8 cellular contexts compared by ENCODE assay signal in the genomic region with DNA sequence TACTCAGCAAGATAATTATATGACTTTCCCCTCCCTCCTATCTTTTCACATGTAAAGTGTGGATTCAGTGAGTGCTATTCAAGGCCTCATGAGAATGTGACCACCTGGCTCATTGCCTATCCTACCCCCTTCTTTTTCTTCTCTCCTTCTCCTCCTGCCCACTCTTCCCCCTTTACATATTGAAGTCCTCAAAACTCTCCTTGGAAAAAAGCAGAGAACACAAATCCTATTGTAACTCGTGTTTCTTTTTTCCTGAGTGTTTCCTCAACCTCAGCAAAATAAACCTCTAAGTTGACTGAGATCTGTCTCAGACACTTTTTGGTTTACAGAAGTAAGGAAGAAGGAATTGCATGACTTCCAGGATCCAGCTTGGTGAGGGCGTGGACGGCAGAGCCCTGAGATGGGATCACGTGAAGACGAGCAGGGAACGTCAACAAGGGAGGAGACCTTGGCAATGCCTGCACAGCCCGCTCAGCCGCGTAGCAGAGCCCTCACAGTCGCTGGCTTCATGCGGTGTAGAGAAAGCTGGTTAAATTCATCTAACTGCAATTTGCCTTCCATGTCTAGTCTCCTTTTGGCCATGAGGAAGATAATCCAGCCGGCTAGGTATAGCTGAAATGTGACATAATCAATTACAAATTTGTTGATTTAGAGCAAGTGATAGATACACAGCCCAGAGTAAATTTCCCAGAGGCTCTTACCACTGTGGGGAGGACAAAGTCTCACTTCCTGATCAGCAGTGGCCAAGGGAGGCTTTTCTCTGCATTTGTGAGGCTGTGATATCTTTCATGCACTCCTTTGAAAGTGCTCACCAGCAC.
DNase-seq lines count a peak whose midpoint lies in the region; ATAC-seq and TF ChIP-seq lines count a peak whose summit lies in the region.

No MANE protein-coding gene starts in this region.

- H3K4me1 ChIP-seq in osteoblast (ENCODE audit: insufficient read depth, low read length), result peaks cover 9% of the 10 kb centered on the region

- no peaks in the 10 kb centered on the region for H3K36me3 ChIP-seq in osteoblast (ENCODE audit: insufficient read depth, low read length)

- peak overlapping the region; percentile 61 for H3K4me3 ChIP-seq in osteoblast (ENCODE audit: insufficient read depth, low read length)

- no peak for ATAC-seq in GM21717 (IDR thresholded peaks at IDR 0.05; ENCODE audit: unreplicated experiment)
- ATAC-seq in GM18867 (IDR thresholded peaks at IDR 0.05; ENCODE audit: unreplicated experiment), result no peak

- no peaks in the 10 kb centered on the region for H3K79me2 ChIP-seq in osteoblast (ENCODE audit: insufficient read depth, low read length)

- peak; percentile 50 for DNase-seq in CMK (ENCODE audit: low read depth)
- DNase-seq in OCI-M1 (lab: John Stamatoyannopoulos, UW), result peak; percentile 59
- peak; percentile 9 for DNase-seq in globus pallidus (ENCODE audit: low spot score)
- DNase-seq in osteoblast (ENCODE audit: insufficient read length, low spot score, missing footprints), result peak; percentile 78
- no peak for DNase-seq in NCI-H1436 treated with DMSO at 0.1 percent for 48 hours (lab: John Stamatoyannopoulos, UW)
- no peak for DNase-seq in AML-193 (lab: John Stamatoyannopoulos, UW)

- H3K9me3 ChIP-seq in osteoblast (ENCODE audit: low read depth, low read length), result no peaks in the 10 kb centered on the region

- H3K4me2 ChIP-seq in osteoblast (ENCODE audit: insufficient read depth, low read length), result peak overlapping the region; percentile 81

- peak overlapping the region; percentile 23 for H3K27ac ChIP-seq in osteoblast (ENCODE audit: low read depth, low read length)

- no peak for TF ChIP-seq CTCF in osteoblast (IDR thresholded peaks at IDR 0.05; ENCODE audit: extremely low read depth, low read depth, low read length)

- no peaks in the 10 kb centered on the region for H3K27me3 ChIP-seq in osteoblast (ENCODE audit: insufficient read depth, low read length)

- H2AFZ ChIP-seq in osteoblast (ENCODE audit: low read length), result peak overlapping the region; percentile 87

- H4K20me1 ChIP-seq in osteoblast (ENCODE audit: insufficient read depth, low read length), result no peaks in the 10 kb centered on the region

Comparison
In these comparisons a context has a peak if more than half of its experiments do, and no peak if none do; other contexts are left out.
1. DNase-seq: peak in CMK (single experiment), OCI-M1 (single experiment), globus pallidus (single experiment) and osteoblast (single experiment); none in NCI-H1436 treated with DMSO at 0.1 percent for 48 hours (single experiment) and AML-193 (0 of 2).